In the genomic region with DNA sequence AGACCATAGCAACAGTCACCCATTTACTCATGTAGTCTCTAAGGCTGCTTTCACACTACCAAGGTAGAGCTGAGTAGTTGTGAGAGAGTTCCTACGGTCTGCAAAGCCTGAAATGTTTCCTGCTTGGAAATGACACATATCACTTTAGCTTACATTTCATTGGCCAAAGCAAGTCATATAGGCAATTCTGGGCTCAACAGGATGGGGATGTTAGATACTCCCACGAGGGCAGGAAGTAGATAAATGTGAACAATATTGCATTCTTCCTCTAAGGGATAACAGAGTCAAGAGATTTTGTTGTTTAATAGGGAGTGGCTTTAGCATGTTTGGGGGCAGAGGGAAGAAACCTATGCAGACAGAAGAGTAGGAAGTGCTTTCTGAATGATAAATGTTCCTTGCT, we compare ENCODE assay signal across 25 cellular contexts.
"Had no signal": no experiment of that assay in that cellular context is flagged by ENCODE, and none has a peak within 500 bp of the region (broad histone marks: within the 10 kb centered on the region; RNA-seq: fewer than 3 reads in every experiment).

No MANE protein-coding gene starts in this region.

- H3K4me3 ChIP-seq: left lung, lung, mucosa of descending colon, ovary, right atrium auricular region, skin epidermis, stomach, testis, thyroid gland, transverse colon, upper lobe of left lung had no signal

- H3K36me3 ChIP-seq: left lung, ovary, right atrium auricular region, stomach, thyroid gland, transverse colon, upper lobe of left lung had no signal

- DNase-seq: hippocampal formation; kidney glomerular epithelial cell; left cardiac atrium; left lung; midbrain; mucosa of descending colon; naive thymus-derived CD4-positive, alpha-beta T cell; ovary; stimulated activated CD4-positive, alpha-beta T cell treated with anti-CD3 and anti-CD28 coated beads, Interleukin-12 subunit alpha, Interleukin-12 subunit beta, amount 100 ng/mL, for 4 hours; stimulated activated CD4-positive, alpha-beta T cell treated with anti-CD3 and anti-CD28 coated beads, Interleukin-15, amount 100 ng/mL, for 24 hours; stimulated activated CD4-positive, alpha-beta T cell treated with anti-CD3 and anti-CD28 coated beads, Interleukin-2, amount 100 ng/mL, for 24 hours; stimulated activated CD4-positive, alpha-beta T cell treated with anti-CD3 and anti-CD28 coated beads, Interleukin-4, amount 100 ng/mL, for 1 hour; stimulated activated naive B cell treated with anti-CD40 and anti-IgM and Interleukin-4, amounts not matched to agents 10 μg/mL and 1 μg/mL and 100 μg/mL, for 72 hours; stimulated activated naive CD8-positive, alpha-beta T cell treated with anti-CD3 and anti-CD28 coated beads, Interleukin-15, Interleukin-2, amounts not matched to agents 100 U/mL and 50 U/mL, for 24 hours; stomach; testis; thyroid gland; transverse colon; upper lobe of left lung had no signal

- FAIRE-seq: keratinocyte had no signal

- H3K27me3 ChIP-seq: left lung, ovary, right atrium auricular region, stomach, testis, thyroid gland, transverse colon, upper lobe of left lung had no signal

- H3K4me1 ChIP-seq: left lung, right atrium auricular region, testis, thyroid gland, upper lobe of left lung had no signal

- H3K27ac ChIP-seq: left lung, ovary, right atrium auricular region, skin epidermis, stomach, testis, thyroid gland, transverse colon, upper lobe of left lung had no signal

- ATAC-seq: left cardiac atrium; left lung; mucosa of descending colon; naive thymus-derived CD4-positive, alpha-beta T cell; natural killer cell treated with Interleukin-12 subunit alpha and Interleukin-12 subunit beta and Interleukin-15 and Interleukin-18, amount 100 ng/mL, for 72 hours; sciatic nerve; stimulated activated naive B cell treated with anti-CD40 and anti-IgM and Interleukin-4, amounts not matched to agents 10 μg/mL and 1 μg/mL and 100 μg/mL, for 72 hours; stimulated activated naive CD8-positive, alpha-beta T cell treated with anti-CD3 and anti-CD28 coated beads, Interleukin-15, Interleukin-2, amounts not matched to agents 100 U/mL and 50 U/mL, for 24 hours had no signal

- H3K9me3 ChIP-seq: left lung, mucosa of descending colon, ovary, right atrium auricular region, stomach, testis, thyroid gland, transverse colon, upper lobe of left lung had no signal
